ENCODE assay signal across 12 cellular contexts in genomic region chr1:43783671-43784205, GRCh38.
A peak's percentile ranks its signal among the peaks of the same experiment; 100 is the strongest.
DNase-seq lines count a peak whose midpoint lies in the region; ATAC-seq lines count a peak whose summit lies in the region.
"Had no signal": no experiment of that assay in that cellular context is flagged by ENCODE, and none has a peak within 500 bp of the region (broad histone marks: within the 10 kb centered on the region; RNA-seq: fewer than 3 reads in every experiment).

No MANE protein-coding gene starts in this region.

- H3K4me3 Mint-ChIP-seq in activated CD4-positive, alpha-beta T cell treated with anti-CD3 and anti-CD28 coated beads, Interleukin-2, amount 10 ng/mL, durations not matched to agents 24 days and 14 days, result no peak overlapping the region
- H3K4me3 Mint-ChIP-seq in CD8-positive, alpha-beta memory T cell, result no peak overlapping the region

- ATAC-seq in HG02610 (IDR thresholded peaks at IDR 0.05; ENCODE audit: unreplicated experiment), result peak; percentile 61
- ATAC-seq: HepG2, upper lobe of right lung had no signal

- no peak overlapping the region for H3K27ac ChIP-seq in CD8-positive, alpha-beta memory T cell (ENCODE audit: low read depth, low read length)
- H3K27ac ChIP-seq: upper lobe of right lung had no signal

- no peak overlapping the region for H3K4me3 ChIP-seq in CD8-positive, alpha-beta memory T cell (ENCODE audit: low read length)
- H3K4me3 ChIP-seq: lung, upper lobe of right lung had no signal

- CTCF ChIA-PET in CD8-positive, alpha-beta memory T cell (lab: Charles Lee), result interaction anchor here (1.1 kb wide), 1 partner anchor 20 kb away, joined by 3 read pairs; no protein-coding TSS in a partner anchor

- intact Hi-C loops in activated CD4-positive, alpha-beta T cell treated with anti-CD3 and anti-CD28 coated beads, Interleukin-2, amount 10 ng/mL, durations not matched to agents 24 days and 14 days (cut with micrococcal nuclease), result no loop called here

- no peaks in the 10 kb centered on the region for H3K36me3 ChIP-seq in CD8-positive, alpha-beta memory T cell (ENCODE audit: insufficient read depth, low read length)
- H3K36me3 ChIP-seq: upper lobe of right lung had no signal

- no peaks in the 10 kb centered on the region for H3K4me1 ChIP-seq in CD8-positive, alpha-beta memory T cell (ENCODE audit: insufficient read depth, low read length)
- H3K4me1 ChIP-seq: upper lobe of right lung had no signal

- POLR2A ChIA-PET in CD8-positive, alpha-beta memory T cell (lab: Charles Lee), result no interaction called here

- peaks cover 27% of the 10 kb centered on the region for H3K4me1 Mint-ChIP-seq in activated CD4-positive, alpha-beta T cell treated with anti-CD3 and anti-CD28 coated beads, Interleukin-2, amount 10 ng/mL, durations not matched to agents 24 days and 14 days
- H3K4me1 Mint-ChIP-seq in CD8-positive, alpha-beta memory T cell, result peaks cover 0 to 11% (median 6%) of the 10 kb centered on the region in 3 donors

- no peaks in the 10 kb centered on the region for H3K27me3 Mint-ChIP-seq in activated CD4-positive, alpha-beta T cell treated with anti-CD3 and anti-CD28 coated beads, Interleukin-2, amount 10 ng/mL, durations not matched to agents 24 days and 14 days
- H3K27me3 Mint-ChIP-seq in CD8-positive, alpha-beta memory T cell, result no peaks in the 10 kb centered on the region

- DNase-seq in Daoy (ENCODE audit: low read depth) (peak; percentile 65), RPMI8226 (peak; percentile 70), kidney glomerular epithelial cell (lab: John Stamatoyannopoulos, UW) (peak; percentile 8), globus pallidus (ENCODE audit: low spot score) (no peak), KG1 (lab: John Stamatoyannopoulos, UW) (no peak)
- no peak for DNase-seq in activated CD4-positive, alpha-beta T cell treated with anti-CD3 and anti-CD28 coated beads, Interleukin-2, amount 10 ng/mL, durations not matched to agents 24 days and 14 days
- no peak for DNase-seq in CD8-positive, alpha-beta memory T cell
- DNase-seq: effector CD8-positive, alpha-beta T cell; upper lobe of right lung had no signal

- H3K9me3 Mint-ChIP-seq in activated CD4-positive, alpha-beta T cell treated with anti-CD3 and anti-CD28 coated beads, Interleukin-2, amount 10 ng/mL, durations not matched to agents 24 days and 14 days, result peaks cover 15% of the 10 kb centered on the region
- H3K9me3 Mint-ChIP-seq in CD8-positive, alpha-beta memory T cell, result peaks cover 0 to 21% (median 17%) of the 10 kb centered on the region in 5 donors

- H3K27ac Mint-ChIP-seq in activated CD4-positive, alpha-beta T cell treated with anti-CD3 and anti-CD28 coated beads, Interleukin-2, amount 10 ng/mL, durations not matched to agents 24 days and 14 days, result no peak overlapping the region
- peak overlapping the region in 1 of 8 donors; percentile 24 for H3K27ac Mint-ChIP-seq in CD8-positive, alpha-beta memory T cell

- H3K36me3 Mint-ChIP-seq in activated CD4-positive, alpha-beta T cell treated with anti-CD3 and anti-CD28 coated beads, Interleukin-2, amount 10 ng/mL, durations not matched to agents 24 days and 14 days (ENCODE audit: low read depth), result peaks cover 26% of the 10 kb centered on the region
- H3K36me3 Mint-ChIP-seq in CD8-positive, alpha-beta memory T cell, result peaks cover 17 to 31% (median 29%) of the 10 kb centered on the region in 3 donors

- no peaks in the 10 kb centered on the region for H3K27me3 ChIP-seq in CD8-positive, alpha-beta memory T cell (ENCODE audit: insufficient read depth, low read length, poor library complexity, severe bottlenecking)
- H3K27me3 ChIP-seq: upper lobe of right lung had no signal

- H3K9me3 ChIP-seq in CD8-positive, alpha-beta memory T cell (ENCODE audit: low read length), result peaks cover 5% of the 10 kb centered on the region
- H3K9me3 ChIP-seq: upper lobe of right lung had no signal

Comparison
In these comparisons a context has a peak if more than half of its experiments do, and no peak if none do; other contexts are left out.
1. DNase-seq: peak in Daoy (single experiment), RPMI8226 (single experiment) and kidney glomerular epithelial cell (single experiment); none in globus pallidus (single experiment), activated CD4-positive, alpha-beta T cell treated with anti-CD3 and anti-CD28 coated beads, Interleukin-2, amount 10 ng/mL, durations not matched to agents 24 days and 14 days (single experiment), KG1 (single experiment) and CD8-positive, alpha-beta memory T cell (0 of 5).